ENCODE assay signal across 4 cellular contexts in the genomic region with DNA sequence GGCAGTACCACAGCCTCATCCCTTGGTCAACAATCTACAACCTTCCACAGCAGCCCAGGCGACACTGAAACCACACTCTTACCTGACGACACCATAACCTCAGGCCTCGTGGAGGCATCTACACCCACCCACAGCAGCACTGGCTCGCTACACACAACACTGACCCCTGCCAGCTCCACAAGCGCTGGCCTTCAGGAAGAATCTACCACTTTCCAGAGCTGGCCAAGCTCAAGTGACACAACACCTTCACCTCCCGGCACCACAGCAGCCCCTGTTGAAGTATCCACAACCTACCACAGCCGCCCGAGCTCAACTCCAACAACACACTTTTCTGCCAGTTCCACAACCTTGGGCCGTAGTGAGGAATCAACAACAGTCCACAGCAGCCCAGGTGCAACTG. TPM values are rescaled to one million over a fixed set of nuclear protein-coding genes. Genes with fewer than 3 reads are reported as not detected.
"Had no signal": no experiment of that assay in that cellular context is flagged by ENCODE, and none has a peak within 500 bp of the region (broad histone marks: within the 10 kb centered on the region; RNA-seq: fewer than 3 reads in every experiment).

No MANE protein-coding gene starts in this region.

RNA-seq across cellular contexts. Expression of gene MUC17, which starts 25.2 kb away (rescaled TPM):
- total RNA-seq: H1, H9, IMR-90 had no signal
- polyA plus RNA-seq: GM23338 had no signal

RNA-seq across cellular contexts. Expression of gene MUC12, which starts 25.3 kb away (rescaled TPM):
- total RNA-seq: IMR-90 had no signal

RNA-seq across cellular contexts. Expression of gene MUC3A, which starts 45.3 kb away (rescaled TPM):
- total RNA-seq: IMR-90 had no signal
